ENCODE assay signal across 12 cellular contexts in the genomic region with DNA sequence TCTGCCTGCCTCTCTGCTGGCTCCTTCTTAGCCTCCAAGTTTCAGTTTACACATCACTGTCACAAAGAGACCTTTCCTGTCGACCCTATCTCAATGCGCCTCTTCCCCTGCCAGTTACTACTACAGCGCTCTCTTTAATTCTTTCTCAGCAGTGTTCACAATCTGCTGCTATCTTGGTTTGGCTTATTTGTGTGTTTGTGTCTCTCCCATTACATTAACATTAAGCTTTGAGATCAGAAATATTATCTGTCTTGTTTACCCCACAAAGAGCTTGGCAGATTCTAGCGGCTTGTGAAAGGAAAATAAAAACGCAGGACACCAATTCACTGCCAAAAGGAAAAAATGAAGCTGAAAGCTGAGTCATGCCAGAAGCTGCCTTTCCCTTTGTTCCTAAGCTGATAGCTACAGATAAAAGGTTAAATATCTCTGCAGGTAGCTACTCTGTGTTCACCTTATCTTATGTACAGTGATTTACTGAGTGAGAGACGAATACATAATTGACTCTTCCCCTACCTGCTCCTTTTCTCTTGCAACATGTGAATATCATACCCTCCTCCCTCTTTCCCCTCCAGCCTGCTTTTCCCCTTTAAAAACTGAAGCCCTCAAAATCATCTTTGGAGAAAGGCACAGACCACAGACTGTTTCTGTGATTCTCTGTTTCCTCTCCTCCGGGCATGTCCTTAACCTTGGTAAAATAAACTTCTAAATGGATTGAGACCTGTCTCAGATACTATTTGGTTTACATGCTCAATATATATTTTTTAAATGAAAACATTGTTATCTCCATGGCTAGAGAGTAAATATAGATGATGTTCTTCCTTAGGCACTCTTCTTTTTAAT. TPM values are rescaled to one million over a fixed set of nuclear protein-coding genes. Genes with fewer than 3 reads are reported as not detected.
DNase-seq lines count a peak whose midpoint lies in the region; ATAC-seq and TF ChIP-seq lines count a peak whose summit lies in the region.
"Had no signal": no experiment of that assay in that cellular context is flagged by ENCODE, and none has a peak within 500 bp of the region (broad histone marks: within the 10 kb centered on the region; RNA-seq: fewer than 3 reads in every experiment).

No MANE protein-coding gene starts in this region.

- in situ Hi-C loops in astrocyte of the cerebellum (cut with HindIII; ENCODE audit: low sequenced_read_pairs): no loop called here

- H3K4me3 ChIP-seq in HUES48 (ENCODE audit: low read depth, low read length) (no peak overlapping the region), astrocyte of the cerebellum (ENCODE audit: low read depth, low read length) (no peak overlapping the region)

- no peaks in the 10 kb centered on the region for H3K36me3 Mint-ChIP-seq in activated CD8-positive, alpha-beta T cell treated with anti-CD3 and anti-CD28 coated beads, Interleukin-2, amount 10 ng/mL, durations not matched to agents 7 days and 5 days (ENCODE audit: low read depth)
- H3K36me3 Mint-ChIP-seq: stimulated activated naive B cell treated with anti-CD40 and anti-IgM and Interleukin-4, amounts not matched to agents 10 μg/mL and 1 μg/mL and 100 μg/mL, for 72 hours had no signal

- no peaks in the 10 kb centered on the region for H3K4me1 Mint-ChIP-seq in activated CD8-positive, alpha-beta T cell treated with anti-CD3 and anti-CD28 coated beads, Interleukin-2, amount 10 ng/mL, durations not matched to agents 7 days and 5 days (ENCODE audit: low read depth)

- DNase-seq in astrocyte of the cerebellum (ENCODE audit: low read depth) (peak; percentile 28), lung microvascular endothelial cell (ENCODE audit: low read depth in 2 of 2) (peak; percentile 39 to 68), SHP77 treated with DMSO at 0.1 percent for 48 hours (lab: John Stamatoyannopoulos, UW) (no peak)
- DNase-seq in activated CD8-positive, alpha-beta T cell treated with anti-CD3 and anti-CD28 coated beads, Interleukin-2, amount 10 ng/mL, durations not matched to agents 7 days and 5 days: no peak
- DNase-seq: activated CD4-positive, alpha-beta T cell treated with anti-CD3 and anti-CD28 coated beads, Interleukin-2, amount 50 U/mL, for 48 hours; NCI-H1105; SIG-M5; stimulated activated naive B cell treated with anti-CD40 and anti-IgM and Interleukin-4, amounts not matched to agents 10 μg/mL and 1 μg/mL and 100 μg/mL, for 72 hours had no signal

- no peaks in the 10 kb centered on the region for H3K36me3 ChIP-seq in HUES48 (ENCODE audit: control insufficient read depth, insufficient read depth, low read length)

- CTCF ChIA-PET in activated CD8-positive, alpha-beta T cell treated with anti-CD3 and anti-CD28 coated beads, Interleukin-2, amount 10 ng/mL, durations not matched to agents 7 days and 5 days (lab: Charles Lee): no interaction called here

- peak overlapping the region; percentile 81 for H3K27ac ChIP-seq in C4-2B
- peak overlapping the region; percentile 42 for H3K27ac ChIP-seq in HUES48 (ENCODE audit: low read depth, low read length)

- TF ChIP-seq CTCF in C4-2B (conservative IDR thresholded peaks at IDR 0.05) (no peak), astrocyte of the cerebellum (IDR thresholded peaks at IDR 0.05; ENCODE audit: low read depth, low read length, missing control alignments) (no peak)

- ATAC-seq in GM18873 (IDR thresholded peaks at IDR 0.05; ENCODE audit: low FRiP score, unreplicated experiment) (no peak), GM19452 (IDR thresholded peaks at IDR 0.05; ENCODE audit: unreplicated experiment) (no peak)
- ATAC-seq in activated CD8-positive, alpha-beta T cell treated with anti-CD3 and anti-CD28 coated beads, Interleukin-2, amount 10 ng/mL, durations not matched to agents 7 days and 5 days: no peak
- ATAC-seq: stimulated activated naive B cell treated with anti-CD40 and anti-IgM and Interleukin-4, amounts not matched to agents 10 μg/mL and 1 μg/mL and 100 μg/mL, for 72 hours had no signal

- no peaks in the 10 kb centered on the region for H3K9me3 ChIP-seq in HUES48 (ENCODE audit: control insufficient read depth, insufficient read depth, low read length)

- H3K9me3 Mint-ChIP-seq in activated CD8-positive, alpha-beta T cell treated with anti-CD3 and anti-CD28 coated beads, Interleukin-2, amount 10 ng/mL, durations not matched to agents 7 days and 5 days (ENCODE audit: insufficient read depth): no peaks in the 10 kb centered on the region
- H3K9me3 Mint-ChIP-seq: stimulated activated naive B cell treated with anti-CD40 and anti-IgM and Interleukin-4, amounts not matched to agents 10 μg/mL and 1 μg/mL and 100 μg/mL, for 72 hours had no signal

- H3K27ac Mint-ChIP-seq in activated CD8-positive, alpha-beta T cell treated with anti-CD3 and anti-CD28 coated beads, Interleukin-2, amount 10 ng/mL, durations not matched to agents 7 days and 5 days: no peak overlapping the region
- H3K27ac Mint-ChIP-seq: stimulated activated naive B cell treated with anti-CD40 and anti-IgM and Interleukin-4, amounts not matched to agents 10 μg/mL and 1 μg/mL and 100 μg/mL, for 72 hours had no signal

- H3K4me3 Mint-ChIP-seq in activated CD8-positive, alpha-beta T cell treated with anti-CD3 and anti-CD28 coated beads, Interleukin-2, amount 10 ng/mL, durations not matched to agents 7 days and 5 days: no peak overlapping the region
- H3K4me3 Mint-ChIP-seq: stimulated activated naive B cell treated with anti-CD40 and anti-IgM and Interleukin-4, amounts not matched to agents 10 μg/mL and 1 μg/mL and 100 μg/mL, for 72 hours had no signal

- H3K27me3 ChIP-seq in HUES48 (ENCODE audit: control insufficient read depth, insufficient read depth, low read length): no peaks in the 10 kb centered on the region; the same call in 1 of the 2 replicates

- no peak overlapping the region; the same call in 1 of the 2 replicates for H3K9ac ChIP-seq in HUES48 (ENCODE audit: low read depth, low read length)

- POLR2A ChIA-PET in activated CD8-positive, alpha-beta T cell treated with anti-CD3 and anti-CD28 coated beads, Interleukin-2, amount 10 ng/mL, durations not matched to agents 7 days and 5 days (lab: Charles Lee): no interaction called here

- peaks cover 4% of the 10 kb centered on the region for H3K27me3 Mint-ChIP-seq in activated CD8-positive, alpha-beta T cell treated with anti-CD3 and anti-CD28 coated beads, Interleukin-2, amount 10 ng/mL, durations not matched to agents 7 days and 5 days (ENCODE audit: low read depth)
- H3K27me3 Mint-ChIP-seq: stimulated activated naive B cell treated with anti-CD40 and anti-IgM and Interleukin-4, amounts not matched to agents 10 μg/mL and 1 μg/mL and 100 μg/mL, for 72 hours had no signal

- 0 out of 2 replicates have a peak, but pooled peaks cover 10% of the 10 kb centered on the region for H3K4me1 ChIP-seq in HUES48 (ENCODE audit: control insufficient read depth, insufficient read depth, low read length)

RNA-seq across cellular contexts. Expression of gene SLC9A7, which starts 19.3 kb away (rescaled TPM):
- 6.8 and 9.3 TPM in 2 replicates for total RNA-seq in lung microvascular endothelial cell
- total RNA-seq in activated CD8-positive, alpha-beta T cell treated with anti-CD3 and anti-CD28 coated beads, Interleukin-2, amount 10 ng/mL, durations not matched to agents 7 days and 5 days: 1 to 10 TPM; 3.3 to 3.8 TPM

RNA-seq across cellular contexts. Expression of gene RP2, which starts 58.7 kb away (rescaled TPM):
- total RNA-seq in lung microvascular endothelial cell: 21.1 and 22.0 TPM in 2 replicates
- 10 to 100 TPM; 11.1 to 12.8 TPM for total RNA-seq in activated CD8-positive, alpha-beta T cell treated with anti-CD3 and anti-CD28 coated beads, Interleukin-2, amount 10 ng/mL, durations not matched to agents 7 days and 5 days

Comparison
In these comparisons a context has a peak if more than half of its experiments do, and no peak if none do; other contexts are left out.
1. DNase-seq: peak in astrocyte of the cerebellum (single experiment) and lung microvascular endothelial cell (2 of 2); none in activated CD8-positive, alpha-beta T cell treated with anti-CD3 and anti-CD28 coated beads, Interleukin-2, amount 10 ng/mL, durations not matched to agents 7 days and 5 days (single experiment) and SHP77 treated with DMSO at 0.1 percent for 48 hours (single experiment).